Comparison of ENCODE assay signal across 9 cellular contexts in the genomic region with DNA sequence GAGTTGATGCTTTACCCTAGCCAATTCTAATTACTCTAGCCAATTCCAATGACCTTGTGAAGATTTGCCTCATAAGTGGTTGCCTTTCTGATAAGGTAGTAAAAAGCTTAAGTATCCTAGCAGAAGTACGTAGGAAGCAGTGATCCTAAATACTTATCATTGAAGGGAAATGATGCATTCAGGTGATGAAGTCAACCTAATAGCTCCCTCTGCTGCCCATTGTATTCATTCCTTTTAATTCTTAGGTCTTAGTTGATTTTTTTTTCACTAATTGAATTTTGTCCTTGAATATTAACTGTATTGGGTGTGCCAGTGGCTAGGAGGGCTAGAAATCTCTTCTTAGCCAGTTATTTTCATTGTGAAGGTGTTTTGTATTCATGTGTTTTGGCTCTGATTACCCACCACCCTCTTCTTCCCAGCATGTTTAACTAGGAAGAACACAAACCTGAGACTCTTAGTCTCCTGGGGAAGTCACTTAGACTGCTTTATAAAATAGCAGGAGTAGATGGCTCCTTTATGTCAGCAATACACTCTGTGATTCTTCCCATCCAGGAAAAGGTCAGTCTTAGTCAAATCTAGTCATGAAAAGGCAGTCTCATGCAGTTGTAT. TPM values are rescaled to one million over a fixed set of nuclear protein-coding genes. Genes with fewer than 3 reads are reported as not detected.
A peak's percentile ranks its signal among the peaks of the same experiment; 100 is the strongest.
DNase-seq lines count a peak whose midpoint lies in the region; ATAC-seq, FAIRE-seq and TF ChIP-seq lines count a peak whose summit lies in the region.
"Had no signal": no experiment of that assay in that cellular context is flagged by ENCODE, and none has a peak within 500 bp of the region (broad histone marks: within the 10 kb centered on the region; RNA-seq: fewer than 3 reads in every experiment).

No MANE protein-coding gene starts in this region.

- DNase-seq in AG20443 (ENCODE audit: low spot score) = peak; percentile 28
- no peak for DNase-seq in GM19239 (ENCODE audit: insufficient read length, low spot score)
- DNase-seq in NCI-H510A treated with DMSO at 0.1 percent for 48 hours (lab: John Stamatoyannopoulos, UW) = peak; percentile 66
- peak; percentile 45 for DNase-seq in cerebellum (ENCODE audit: low spot score)

- H3K9ac ChIP-seq in parathyroid adenoma = no peak overlapping the region

- no peaks in the 10 kb centered on the region for H3K4me1 ChIP-seq in parathyroid adenoma

- H3K27ac ChIP-seq in parathyroid adenoma = no peak overlapping the region

- H3K9me3 ChIP-seq in parathyroid adenoma (ENCODE audit: control insufficient read depth, low read length) = no peaks in the 10 kb centered on the region
- H3K9me3 ChIP-seq: HAP-1 had no signal

- H3K4me2 ChIP-seq in parathyroid adenoma (ENCODE audit: low read length) = no peak overlapping the region

- H2AFZ ChIP-seq in parathyroid adenoma = no peak overlapping the region

- TF ChIP-seq CTCF in parathyroid adenoma (IDR thresholded peaks at IDR 0.05) = peak; percentile 39

- peak; percentile 67 for FAIRE-seq in GM19239 (lab: Jason Lieb, UNC)

- H3K36me3 ChIP-seq in parathyroid adenoma (ENCODE audit: control insufficient read depth, insufficient read depth, low read length) = no peaks in the 10 kb centered on the region

- no peak overlapping the region for H3K4me3 ChIP-seq in parathyroid adenoma (ENCODE audit: low read depth, low read length)
- H3K4me3 ChIP-seq: HAP-1 had no signal

- ATAC-seq in GM19351 (IDR thresholded peaks at IDR 0.05; ENCODE audit: unreplicated experiment) (no peak), HG02588 (IDR thresholded peaks at IDR 0.05; ENCODE audit: unreplicated experiment) (no peak), GM21786 (IDR thresholded peaks at IDR 0.05; ENCODE audit: unreplicated experiment) (no peak)

- H3K79me2 ChIP-seq in parathyroid adenoma = no peaks in the 10 kb centered on the region

- no peaks in the 10 kb centered on the region for H3K27me3 ChIP-seq in parathyroid adenoma (ENCODE audit: control insufficient read depth, insufficient read depth, low read length)

RNA-seq across cellular contexts. Expression of gene PLEKHA8, which starts 46.3 kb away (rescaled TPM):
- total RNA-seq in cerebellum = 32.5 TPM

RNA-seq across cellular contexts. Expression of gene FKBP14, which starts 48.0 kb away (rescaled TPM):
- total RNA-seq in cerebellum = 15.1 TPM
